Comparison of ENCODE assay signal across 8 cellular contexts in the genomic region with DNA sequence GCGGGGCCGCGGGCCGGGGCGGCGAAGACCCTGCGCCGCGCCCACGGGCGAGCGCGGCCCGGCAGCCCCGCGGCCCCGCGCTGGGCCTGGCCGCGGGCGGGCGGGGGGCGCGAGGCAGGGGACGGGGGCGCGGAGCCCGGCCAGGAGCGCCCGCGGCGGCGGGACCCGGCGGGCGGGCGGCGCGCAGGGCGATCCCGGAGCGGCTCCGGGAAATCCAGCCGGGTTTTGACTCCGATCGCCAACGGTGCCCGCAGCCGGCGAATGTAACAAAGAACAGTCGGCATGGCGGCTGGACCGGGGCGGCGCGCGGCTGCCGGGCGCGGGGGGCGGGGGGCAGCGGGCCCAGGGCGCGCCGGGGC. TPM values are rescaled to one million over a fixed set of nuclear protein-coding genes. Genes with fewer than 3 reads are reported as not detected.
DNase-seq lines count a peak whose midpoint lies in the region; ATAC-seq and TF ChIP-seq lines count a peak whose summit lies in the region.

No MANE protein-coding gene starts in this region.

- TF ChIP-seq CTCF in Calu3 (IDR thresholded peaks at IDR 0.05; ENCODE audit: unreplicated experiment), result no peak
- TF ChIP-seq CTCF in Panc1 (IDR thresholded peaks at IDR 0.05), result no peak
- TF ChIP-seq CTCF in fibroblast of villous mesenchyme (IDR thresholded peaks at IDR 0.05; ENCODE audit: insufficient read depth, low read depth, low read length), result no peak

- H3K27me3 ChIP-seq in Panc1 (ENCODE audit: control insufficient read depth, insufficient read depth, low read length) (no peaks in the 10 kb centered on the region), neuron (ENCODE audit: insufficient read depth, low read length) (no peaks in the 10 kb centered on the region)

- no peaks in the 10 kb centered on the region for H3K9me3 Mint-ChIP-seq in Calu3 (ENCODE audit: low read depth, unreplicated experiment)
- no peaks in the 10 kb centered on the region for H3K9me3 Mint-ChIP-seq in activated T-helper 2 cell treated with anti-CD3 and anti-CD28 coated beads, Interferon-gamma antibody, Interleukin-2, Interleukin-4, amounts not matched to agents 10 μg/mL and 5 μg/mL and 100 μg/mL, durations not matched to agents 14 hours and 24 hours and 36 hours

- peak; percentile 17 for ATAC-seq in GM19468 (IDR thresholded peaks at IDR 0.05; ENCODE audit: extremely low read depth, unreplicated experiment)
- ATAC-seq in Panc1, result peak; percentile 79

- H3K27ac Mint-ChIP-seq in Calu3 (ENCODE audit: unreplicated experiment), result no peak overlapping the region
- no peak overlapping the region for H3K27ac Mint-ChIP-seq in activated T-helper 2 cell treated with anti-CD3 and anti-CD28 coated beads, Interferon-gamma antibody, Interleukin-2, Interleukin-4, amounts not matched to agents 10 μg/mL and 5 μg/mL and 100 μg/mL, durations not matched to agents 14 hours and 24 hours and 36 hours

- peak overlapping the region; percentile 72 for H3K4me3 Mint-ChIP-seq in Calu3 (ENCODE audit: low read depth, unreplicated experiment)
- no peak overlapping the region for H3K4me3 Mint-ChIP-seq in activated T-helper 2 cell treated with anti-CD3 and anti-CD28 coated beads, Interferon-gamma antibody, Interleukin-2, Interleukin-4, amounts not matched to agents 10 μg/mL and 5 μg/mL and 100 μg/mL, durations not matched to agents 14 hours and 24 hours and 36 hours (ENCODE audit: low read depth)

- H3K4me3 ChIP-seq in Panc1 (ENCODE audit: low read depth in 2 of 2, low read length in 2 of 2) (peak overlapping the region; percentile 74 to 76), fibroblast of villous mesenchyme (ENCODE audit: low read depth, low read length) (peak overlapping the region; percentile 71), neuron (ENCODE audit: low read length) (peak overlapping the region; percentile 89)

- H3K27me3 Mint-ChIP-seq in Calu3 (ENCODE audit: unreplicated experiment), result no peaks in the 10 kb centered on the region
- no peaks in the 10 kb centered on the region for H3K27me3 Mint-ChIP-seq in activated T-helper 2 cell treated with anti-CD3 and anti-CD28 coated beads, Interferon-gamma antibody, Interleukin-2, Interleukin-4, amounts not matched to agents 10 μg/mL and 5 μg/mL and 100 μg/mL, durations not matched to agents 14 hours and 24 hours and 36 hours (ENCODE audit: low read depth)

- H3K9me3 ChIP-seq in Panc1 (ENCODE audit: control insufficient read depth, insufficient read depth, low read depth, low read length), result no peaks in the 10 kb centered on the region
- H3K9me3 ChIP-seq in neuron (ENCODE audit: low read length), result no peaks in the 10 kb centered on the region

- peaks cover 9% of the 10 kb centered on the region for H3K36me3 Mint-ChIP-seq in Calu3 (ENCODE audit: insufficient read depth, unreplicated experiment)
- peaks cover 16% of the 10 kb centered on the region for H3K36me3 Mint-ChIP-seq in activated T-helper 2 cell treated with anti-CD3 and anti-CD28 coated beads, Interferon-gamma antibody, Interleukin-2, Interleukin-4, amounts not matched to agents 10 μg/mL and 5 μg/mL and 100 μg/mL, durations not matched to agents 14 hours and 24 hours and 36 hours (ENCODE audit: low read depth)

- H3K36me3 ChIP-seq in Panc1 (ENCODE audit: control insufficient read depth, insufficient read depth, low read length), result no peaks in the 10 kb centered on the region; the same call in 1 of the 2 replicates
- no peaks in the 10 kb centered on the region for H3K36me3 ChIP-seq in neuron (ENCODE audit: insufficient read depth, low read length)

- BruUV-seq in Calu3 (replicated peaks; lab: Mats Ljungman, UMichigan), result no TSS peak
- BruUV-seq in Panc1 (replicated peaks; lab: Mats Ljungman, UMichigan), result no TSS peak

- H3K4me1 ChIP-seq in Panc1 (ENCODE audit: control insufficient read depth, insufficient read depth, low read length), result peaks cover 10% of the 10 kb centered on the region
- peaks cover 6% of the 10 kb centered on the region for H3K4me1 ChIP-seq in neuron (ENCODE audit: insufficient read depth, low read length)

- H3K27ac ChIP-seq in Panc1 (ENCODE audit: low read length), result no peak overlapping the region; the same call in 1 of the 2 replicates

- no peaks in the 10 kb centered on the region for H3K4me1 Mint-ChIP-seq in Calu3 (ENCODE audit: low read depth, unreplicated experiment)
- H3K4me1 Mint-ChIP-seq in activated T-helper 2 cell treated with anti-CD3 and anti-CD28 coated beads, Interferon-gamma antibody, Interleukin-2, Interleukin-4, amounts not matched to agents 10 μg/mL and 5 μg/mL and 100 μg/mL, durations not matched to agents 14 hours and 24 hours and 36 hours (ENCODE audit: low read depth), result peaks cover 19% of the 10 kb centered on the region

- intact Hi-C loops in Calu3 (cut with micrococcal nuclease; ENCODE audit: unreplicated experiment) (loop anchor here (10.0 kb wide), 1 partner anchor 236 kb away; no protein-coding TSS in a partner anchor), Panc1 (cut with micrococcal nuclease; ENCODE audit: unreplicated experiment) (no loop called here)
- intact Hi-C loops in activated T-helper 2 cell treated with anti-CD3 and anti-CD28 coated beads, Interferon-gamma antibody, Interleukin-2, Interleukin-4, amounts not matched to agents 10 μg/mL and 5 μg/mL and 100 μg/mL, durations not matched to agents 14 hours and 24 hours and 36 hours (cut with micrococcal nuclease), result loop anchor here (1.0 to 5.0 kb wide), 5 partner anchors 20 to 238 kb away; partner anchors contain the start of gene ZBTB21

- in situ Hi-C loops in Panc1 (cut with HindIII; ENCODE audit: low pct_unique_long_range_greater_than_20kb, low sequenced_read_pairs), result no loop called here

- peak; percentile 73 for DNase-seq in Calu3
- DNase-seq in HUDEP-2 (lab: John Stamatoyannopoulos, UW; ENCODE audit: unreplicated experiment in 76 of 76), result peak in 64 of 76 experiments; percentile 27 to 84 (median 64)
- DNase-seq in Panc1 (ENCODE audit: low read depth, low spot score), result no peak
- peak; percentile 76 for DNase-seq in activated T-helper 2 cell treated with anti-CD3 and anti-CD28 coated beads, Interferon-gamma antibody, Interleukin-2, Interleukin-4, amounts not matched to agents 10 μg/mL and 5 μg/mL and 100 μg/mL, durations not matched to agents 14 hours and 24 hours and 36 hours (ENCODE audit: low spot score)
- peak; percentile 84 for DNase-seq in fibroblast of villous mesenchyme (ENCODE audit: low read depth)
- DNase-seq in stromal cell of bone marrow (ENCODE audit: low read depth), result peak; percentile 74

- POLR2A ChIA-PET in Panc1 (lab: Charles Lee), result no interaction called here

- CTCF ChIA-PET in Calu3 (lab: Charles Lee), result no interaction called here
- CTCF ChIA-PET in Panc1 (lab: Charles Lee), result interaction anchor here (0.7 kb wide), 1 partner anchor 133 kb away, joined by 3 read pairs; no protein-coding TSS in a partner anchor

- H2AFZ ChIP-seq in neuron (ENCODE audit: low read depth, low read length), result no peak overlapping the region

RNA-seq across cellular contexts. Expression of gene PRDM15, which starts 0.3 kb away (rescaled TPM):
- total RNA-seq in Calu3 (2022) (10.1 and 10.4 TPM in 2 replicates), Panc1 (2021; ENCODE audit: unreplicated experiment) (11.2 TPM), fibroblast of villous mesenchyme (4.2 and 5.2 TPM in 2 replicates)
- polyA plus RNA-seq in Panc1 (2012; ENCODE audit: insufficient read length), result 13.2 TPM
- 16.2 and 18.2 TPM in 2 replicates for total RNA-seq in activated T-helper 2 cell treated with anti-CD3 and anti-CD28 coated beads, Interferon-gamma antibody, Interleukin-2, Interleukin-4, amounts not matched to agents 10 μg/mL and 5 μg/mL and 100 μg/mL, durations not matched to agents 14 hours and 24 hours and 36 hours
